13 cellular contexts compared by ENCODE assay signal in the genomic region with DNA sequence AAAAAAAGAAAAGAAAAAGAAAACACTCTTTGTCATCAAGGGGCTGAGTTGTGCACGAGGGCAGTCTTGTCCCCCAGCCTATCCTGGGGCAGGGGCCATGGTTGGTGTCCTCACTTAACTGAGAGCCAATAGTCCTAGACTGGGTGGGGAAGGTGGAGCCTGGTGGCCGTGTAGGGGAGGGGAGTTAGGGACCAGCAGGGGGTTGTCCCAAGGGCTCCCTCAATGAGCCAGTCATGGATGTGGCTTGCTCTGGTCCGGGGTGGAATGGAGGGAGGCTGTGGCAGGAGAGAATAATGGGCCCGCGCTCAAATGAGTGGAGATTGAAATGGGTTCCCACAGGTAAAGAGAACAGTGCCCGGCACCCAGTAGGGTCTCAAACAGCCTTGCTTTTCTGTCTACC. TPM values are rescaled to one million over a fixed set of nuclear protein-coding genes. Genes with fewer than 3 reads are reported as not detected.
A peak's percentile ranks its signal among the peaks of the same experiment; 100 is the strongest.
DNase-seq lines count a peak whose midpoint lies in the region; ATAC-seq and TF ChIP-seq lines count a peak whose summit lies in the region.
"Had no signal": no experiment of that assay in that cellular context is flagged by ENCODE, and none has a peak within 500 bp of the region (broad histone marks: within the 10 kb centered on the region; RNA-seq: fewer than 3 reads in every experiment).

No MANE protein-coding gene starts in this region.

- H3K9me3 ChIP-seq in BLaER1 treated with 17β-estradiol and CSF1 and Interleukin-3, amounts not matched to agents 10 nM and 100 nM (replicated peaks in 1 of 11) = peaks cover 0 to 11% (median 6%) of the 10 kb centered on the region in 11 experiments; a peak in 15 of 22 replicates
- H3K9me3 ChIP-seq in HCT116 (ENCODE audit: control insufficient read depth in 1 of 2, insufficient read depth in 1 of 2, low read depth in 1 of 2, low read length in 2 of 2) (no peaks in the 10 kb centered on the region; a peak in 1 of 4 replicates), neural progenitor cell (ENCODE audit: low read depth) (no peaks in the 10 kb centered on the region)
- H3K9me3 ChIP-seq: Caco-2 had no signal

- H2AFZ ChIP-seq in HCT116 (ENCODE audit: low read depth, low read length, poor library complexity, severe bottlenecking) = no peak overlapping the region
- no peak overlapping the region for H2AFZ ChIP-seq in neural progenitor cell (replicated peaks)
- H2AFZ ChIP-seq: GM23248 had no signal

- no peak overlapping the region for H3K4me3 ChIP-seq in BLaER1 treated with 17β-estradiol and CSF1 and Interleukin-3, amounts not matched to agents 10 nM and 100 nM
- no peak overlapping the region for H3K4me3 ChIP-seq in HCT116 (replicated peaks in 1 of 2; ENCODE audit: low read depth in 1 of 2, low read length in 2 of 2)
- no peak overlapping the region for H3K4me3 ChIP-seq in neural progenitor cell
- H3K4me3 ChIP-seq: GM23248, K562 had no signal

- peak overlapping the region in 4 of 11 experiments; percentile 22 to 54 (median 42); a peak in 3 of 22 replicates for H3K27ac ChIP-seq in BLaER1 treated with 17β-estradiol and CSF1 and Interleukin-3, amounts not matched to agents 10 nM and 100 nM
- H3K27ac ChIP-seq in HCT116 (ENCODE audit: low read depth, low read length) (no peak overlapping the region), neural progenitor cell (no peak overlapping the region)
- H3K27ac ChIP-seq: C4-2B, GM23248 had no signal

- peaks cover 11% of the 10 kb centered on the region for H3K4me1 Mint-ChIP-seq in neural progenitor cell
- H3K4me1 Mint-ChIP-seq in endothelial cell (ENCODE audit: unreplicated experiment) = peaks cover 6% of the 10 kb centered on the region
- H3K4me1 Mint-ChIP-seq in natural killer cell = peaks cover 6 to 12% of the 10 kb centered on the region in 2 donors

- intact Hi-C loops in HCT116 (cut with micrococcal nuclease) = no loop called here
- intact Hi-C loops in natural killer cell (cut with micrococcal nuclease) = no loop called here

- H3K9me3 Mint-ChIP-seq in neural progenitor cell (peaks cover 2% of the 10 kb centered on the region), endothelial cell (ENCODE audit: unreplicated experiment) (no peaks in the 10 kb centered on the region), natural killer cell (no peaks in the 10 kb centered on the region)

- peaks cover 0 to 6% (median 0%) of the 10 kb centered on the region in 11 experiments; a peak in 1 of 22 replicates for H4K20me1 ChIP-seq in BLaER1 treated with 17β-estradiol and CSF1 and Interleukin-3, amounts not matched to agents 10 nM and 100 nM
- H4K20me1 ChIP-seq in HCT116 (ENCODE audit: insufficient read depth) (no peaks in the 10 kb centered on the region), neural progenitor cell (ENCODE audit: low read depth) (no peaks in the 10 kb centered on the region)

- RAD21 ChIA-PET in HCT116 (lab: Charles Lee; ENCODE audit: low non-redundant PET in 1 of 2, low total read pairs in 2 of 2, uncharacterized antibody in 2 of 2, unreplicated experiment in 2 of 2) = no interaction called here

- no TSS peak for BruUV-seq in HCT116 (replicated peaks; lab: Mats Ljungman, UMichigan)

- peaks cover 30 to 73% (median 67%) of the 10 kb centered on the region in 10 experiments for H3K4me1 ChIP-seq in BLaER1 treated with 17β-estradiol and CSF1 and Interleukin-3, amounts not matched to agents 10 nM and 100 nM
- H3K4me1 ChIP-seq in HCT116 (ENCODE audit: control insufficient read depth in 1 of 2, insufficient read depth in 2 of 2, low read length in 2 of 2) (no peaks in the 10 kb centered on the region), neural progenitor cell (peaks cover 8% of the 10 kb centered on the region)
- H3K4me1 ChIP-seq: Caco-2 had no signal

- peaks cover 0 to 3% (median 0%) of the 10 kb centered on the region in 11 experiments; a peak in 2 of 22 replicates for H3K27me3 ChIP-seq in BLaER1 treated with 17β-estradiol and CSF1 and Interleukin-3, amounts not matched to agents 10 nM and 100 nM
- H3K27me3 ChIP-seq in HCT116 (ENCODE audit: insufficient read depth, low read length) (peaks cover 5% of the 10 kb centered on the region; the same call in 1 of the 2 replicates), neural progenitor cell (no peaks in the 10 kb centered on the region)

- no peaks in the 10 kb centered on the region for H3K9me2 ChIP-seq in HCT116 (ENCODE audit: insufficient read depth)

- POLR2A ChIA-PET in HCT116 (lab: Charles Lee) = no interaction called here

- TF ChIP-seq POLR2A in HCT116 (IDR thresholded peaks at IDR 0.05; ENCODE audit: borderline replicate concordance, extremely low read depth, insufficient read depth, insufficient read length) = no peak

- CTCF ChIA-PET in HCT116 (lab: Charles Lee) = no interaction called here

- no peak for DNase-seq in HCT116 (ENCODE audit: low read depth, low spot score)
- DNase-seq in neural progenitor cell (ENCODE audit: low spot score) = no peak
- no peak for DNase-seq in endothelial cell (ENCODE audit: low spot score)
- no peak for DNase-seq in natural killer cell
- no peak for DNase-seq in GDM1 (lab: John Stamatoyannopoulos, UW)
- DNase-seq: Caco-2; CD4-positive, alpha-beta T cell; GM23248; IMR-90 had no signal

- H3K27me3 Mint-ChIP-seq in neural progenitor cell (ENCODE audit: insufficient read depth, low read depth) (peaks cover 28% of the 10 kb centered on the region), endothelial cell (ENCODE audit: unreplicated experiment) (peaks cover 6% of the 10 kb centered on the region), natural killer cell (ENCODE audit: low read depth in 2 of 2) (peaks cover 16 to 43% of the 10 kb centered on the region in 2 donors)

- H3K79me2 ChIP-seq in HCT116 (ENCODE audit: insufficient read depth, low read length) (no peaks in the 10 kb centered on the region), neural progenitor cell (ENCODE audit: low read depth) (no peaks in the 10 kb centered on the region)

- no peaks in the 10 kb centered on the region for H3K36me3 ChIP-seq in BLaER1 treated with 17β-estradiol and CSF1 and Interleukin-3, amounts not matched to agents 10 nM and 100 nM
- no peaks in the 10 kb centered on the region for H3K36me3 ChIP-seq in HCT116 (ENCODE audit: control insufficient read depth in 1 of 2, insufficient read depth in 2 of 2, low read length in 2 of 2)
- no peaks in the 10 kb centered on the region for H3K36me3 ChIP-seq in neural progenitor cell

- H3K36me3 Mint-ChIP-seq in neural progenitor cell (no peaks in the 10 kb centered on the region), endothelial cell (ENCODE audit: low read depth, unreplicated experiment) (peaks cover 9% of the 10 kb centered on the region), natural killer cell (no peaks in the 10 kb centered on the region)

- TF ChIP-seq CTCF in HCT116 (IDR thresholded peaks at IDR 0.05 in 2 of 3, conservative IDR thresholded peaks at IDR 0.05 in 1 of 3; ENCODE audit: borderline replicate concordance in 1 of 3, insufficient read depth in 1 of 3, low read depth in 2 of 3, low read length in 2 of 3) (no peak), neural progenitor cell (IDR thresholded peaks at IDR 0.05) (no peak), endothelial cell (IDR thresholded peaks at IDR 0.05; ENCODE audit: unreplicated experiment) (no peak), natural killer cell (IDR thresholded peaks at IDR 0.05) (no peak)

- peak overlapping the region in 10 of 11 experiments; percentile 16 to 89 (median 70); a peak in 18 of 22 replicates for H3K4me2 ChIP-seq in BLaER1 treated with 17β-estradiol and CSF1 and Interleukin-3, amounts not matched to agents 10 nM and 100 nM
- H3K4me2 ChIP-seq in HCT116 (ENCODE audit: low read length) (no peak overlapping the region), neural progenitor cell (no peak overlapping the region)

- H3K9ac ChIP-seq in BLaER1 treated with 17β-estradiol and CSF1 and Interleukin-3, amounts not matched to agents 10 nM and 100 nM = peak overlapping the region in 1 of 11 experiments; percentile 41; a peak in 1 of 22 replicates
- no peak overlapping the region for H3K9ac ChIP-seq in HCT116 (ENCODE audit: low read length)
- no peak overlapping the region for H3K9ac ChIP-seq in neural progenitor cell
- H3K9ac ChIP-seq: GM23248 had no signal

- ATAC-seq in HCT116 (peak; percentile 30; the same call in 1 of the 2 replicates), natural killer cell (no peak)
- ATAC-seq: K562 had no signal

- H3F3A ChIP-seq in neural progenitor cell (ENCODE audit: low read depth) = no peaks in the 10 kb centered on the region

- H3K4me3 Mint-ChIP-seq in neural progenitor cell (no peak overlapping the region), endothelial cell (ENCODE audit: unreplicated experiment) (no peak overlapping the region), natural killer cell (no peak overlapping the region)
- H3K4me3 Mint-ChIP-seq: B cell; CD4-positive, alpha-beta T cell had no signal

- H3K27ac Mint-ChIP-seq in neural progenitor cell (peak overlapping the region; percentile 66), endothelial cell (ENCODE audit: unreplicated experiment) (no peak overlapping the region), natural killer cell (no peak overlapping the region)
- H3K27ac Mint-ChIP-seq: B cell; CD4-positive, alpha-beta T cell had no signal

- TF ChIP-seq RAD21 in HCT116 (IDR thresholded peaks at IDR 0.05; ENCODE audit: low read depth) = no peak

TF ChIP-seq in HCT116, 20 proteins besides CTCF, POLR2A, EP300 and RAD21 (continues in another document):
- TF ChIP-seq SIN3A (IDR thresholded peaks at IDR 0.05; ENCODE audit: low read depth) = no peak
- TF ChIP-seq CEBPB (IDR thresholded peaks at IDR 0.05; ENCODE audit: low read depth) = no peak
- no peak for TF ChIP-seq YY1 (IDR thresholded peaks at IDR 0.05; ENCODE audit: extremely low read depth, insufficient replicate concordance, low read depth, low read length)
- no peak for TF ChIP-seq CBX3 (IDR thresholded peaks at IDR 0.05; ENCODE audit: low read depth)
- no peak for TF ChIP-seq JUND (IDR thresholded peaks at IDR 0.05)
- TF ChIP-seq TCF7L2 (IDR thresholded peaks at IDR 0.05; ENCODE audit: borderline replicate concordance, extremely low read depth, insufficient read depth, insufficient read length) = no peak
- TF ChIP-seq FOSL1 (IDR thresholded peaks at IDR 0.05; ENCODE audit: low read depth) = no peak
- no peak for TF ChIP-seq ZFX (IDR thresholded peaks at IDR 0.05)
- TF ChIP-seq SP1 (IDR thresholded peaks at IDR 0.05; ENCODE audit: low read depth) = no peak

RNA-seq across cellular contexts. Expression of gene CACNA1I, which starts 46.2 kb away (rescaled TPM):
- total RNA-seq in HCT116 (2021; ENCODE audit: unreplicated experiment) (0.15 TPM), neural progenitor cell (ENCODE audit: low replicate concordance) (0.11 and 0.22 TPM in 2 replicates), endothelial cell (ENCODE audit: unreplicated experiment) (0.10 TPM), natural killer cell (under 1 TPM; 0.05 to 0.83 (median 0.72) TPM)
- polyA plus RNA-seq in HCT116 (2012) = 0.20 TPM in 2 replicates
- total RNA-seq: Caco-2, GM23248 had no signal
- polyA plus RNA-seq: GM23248 had no signal

Comparison
In these comparisons a context has a peak if more than half of its experiments do, and no peak if none do; other contexts are left out.
1. H3K4me2 ChIP-seq: peak in BLaER1 treated with 17β-estradiol and CSF1 and Interleukin-3, amounts not matched to agents 10 nM and 100 nM (10 of 11); none in HCT116 (single experiment) and neural progenitor cell (single experiment).